ENCODE assay signal across 35 cellular contexts in genomic region chr7:21051865-21052264, GRCh38.
DNase-seq lines count a peak whose midpoint lies in the region; ATAC-seq and TF ChIP-seq lines count a peak whose summit lies in the region.
"Had no signal": no experiment of that assay in that cellular context is flagged by ENCODE, and none has a peak within 500 bp of the region (broad histone marks: within the 10 kb centered on the region; RNA-seq: fewer than 3 reads in every experiment).

No MANE protein-coding gene starts in this region.

- H3K4me3 ChIP-seq in PC-3 (ENCODE audit: low read length) (no peak overlapping the region), RWPE2 (ENCODE audit: severe bottlenecking) (no peak overlapping the region), mucosa of descending colon (no peak overlapping the region)
- H3K4me3 ChIP-seq: A549; BLaER1; BLaER1 treated with 17β-estradiol and CSF1 and Interleukin-3, amounts not matched to agents 10 nM and 100 nM had no signal

- H3K4me1 ChIP-seq in PC-3 (ENCODE audit: insufficient read depth, low read length), result no peaks in the 10 kb centered on the region
- no peaks in the 10 kb centered on the region for H3K4me1 ChIP-seq in RWPE2 (ENCODE audit: insufficient read depth, poor library complexity, severe bottlenecking)
- no peaks in the 10 kb centered on the region for H3K4me1 ChIP-seq in mucosa of descending colon (ENCODE audit: low read depth)
- H3K4me1 ChIP-seq: A549; BE2C; BLaER1; BLaER1 treated with 17β-estradiol and CSF1 and Interleukin-3, amounts not matched to agents 10 nM and 100 nM; Caco-2 had no signal

- ATAC-seq in PC-3 (no peak), RWPE2 (ENCODE audit: low read depth) (no peak), left colon (peak; percentile 86), mucosa of descending colon (peak; percentile 75), GM21576 (IDR thresholded peaks at IDR 0.05; ENCODE audit: unreplicated experiment) (no peak), left lobe of liver (no peak)
- ATAC-seq: A549; CD8-positive, alpha-beta T cell had no signal

- H3K9me3 ChIP-seq in PC-3 (ENCODE audit: low read length) (no peaks in the 10 kb centered on the region), RWPE2 (ENCODE audit: severe bottlenecking) (no peaks in the 10 kb centered on the region), mucosa of descending colon (no peaks in the 10 kb centered on the region)
- H3K9me3 ChIP-seq: A549; BE2C; BLaER1; BLaER1 treated with 17β-estradiol and CSF1 and Interleukin-3, amounts not matched to agents 10 nM and 100 nM had no signal

- peaks cover 2% of the 10 kb centered on the region; the same call in 1 of the 2 replicates for H3K27me3 ChIP-seq in PC-3 (ENCODE audit: low read length)
- H3K27me3 ChIP-seq in RWPE2 (ENCODE audit: insufficient read depth, poor library complexity, severe bottlenecking), result no peaks in the 10 kb centered on the region
- H3K27me3 ChIP-seq: BE2C; BLaER1; BLaER1 treated with 17β-estradiol and CSF1 and Interleukin-3, amounts not matched to agents 10 nM and 100 nM had no signal

- no peaks in the 10 kb centered on the region for H3K4me1 Mint-ChIP-seq in nephron progenitor cell
- H3K4me1 Mint-ChIP-seq: B cell; CD14-positive monocyte; CD4-positive, alpha-beta memory T cell; CD4-positive, CD25-positive, alpha-beta regulatory T cell; CD8-positive, alpha-beta memory T cell had no signal

- H3K27me3 Mint-ChIP-seq in nephron progenitor cell (ENCODE audit: low read depth, poor library complexity), result peaks cover 6% of the 10 kb centered on the region

- H3K4me3 Mint-ChIP-seq in nephron progenitor cell, result no peak overlapping the region
- H3K4me3 Mint-ChIP-seq: B cell; CD14-positive monocyte; CD4-positive, alpha-beta memory T cell; CD4-positive, alpha-beta T cell; CD4-positive, CD25-positive, alpha-beta regulatory T cell; CD8-positive, alpha-beta memory T cell; CD8-positive, alpha-beta T cell had no signal

- BruUV-seq in PC-3 (replicated peaks; lab: Mats Ljungman, UMichigan), result no TSS peak

- TF ChIP-seq CTCF in PC-3 (conservative IDR thresholded peaks at IDR 0.05; ENCODE audit: low read depth, low read length) (no peak), RWPE2 (IDR thresholded peaks at IDR 0.05; ENCODE audit: poor library complexity, severe bottlenecking) (no peak), mucosa of descending colon (IDR thresholded peaks at IDR 0.05) (no peak), nephron progenitor cell (IDR thresholded peaks at IDR 0.05) (no peak)

- no peaks in the 10 kb centered on the region for H3K9me2 ChIP-seq in PC-3 (replicated peaks; ENCODE audit: low read length)

- no peaks in the 10 kb centered on the region for H3F3A ChIP-seq in PC-3 (ENCODE audit: low read length, unreplicated experiment)

- no peak overlapping the region for H3K4me2 ChIP-seq in PC-3 (ENCODE audit: low read length)
- H3K4me2 ChIP-seq: A549; BLaER1; BLaER1 treated with 17β-estradiol and CSF1 and Interleukin-3, amounts not matched to agents 10 nM and 100 nM had no signal

- no peaks in the 10 kb centered on the region for H3K36me3 ChIP-seq in PC-3 (ENCODE audit: low read depth, low read length)
- no peaks in the 10 kb centered on the region for H3K36me3 ChIP-seq in RWPE2 (ENCODE audit: low read depth)
- no peaks in the 10 kb centered on the region for H3K36me3 ChIP-seq in mucosa of descending colon (ENCODE audit: low read depth)
- H3K36me3 ChIP-seq: BE2C; BLaER1; BLaER1 treated with 17β-estradiol and CSF1 and Interleukin-3, amounts not matched to agents 10 nM and 100 nM had no signal

- no peaks in the 10 kb centered on the region for H3K9me3 Mint-ChIP-seq in nephron progenitor cell
- H3K9me3 Mint-ChIP-seq: CD4-positive, alpha-beta memory T cell; CD4-positive, alpha-beta T cell; CD8-positive, alpha-beta memory T cell; CD8-positive, alpha-beta T cell had no signal

- H3K9ac ChIP-seq in PC-3 (ENCODE audit: low read length), result no peak overlapping the region
- H3K9ac ChIP-seq: BLaER1; BLaER1 treated with 17β-estradiol and CSF1 and Interleukin-3, amounts not matched to agents 10 nM and 100 nM had no signal

- POLR2A ChIA-PET in PC-3 (lab: Charles Lee; ENCODE audit: unreplicated experiment), result no interaction called here

- H3K36me3 Mint-ChIP-seq in nephron progenitor cell (ENCODE audit: low read depth), result no peaks in the 10 kb centered on the region
- H3K36me3 Mint-ChIP-seq: CD14-positive monocyte; CD4-positive, alpha-beta memory T cell; CD4-positive, CD25-positive, alpha-beta regulatory T cell; CD8-positive, alpha-beta memory T cell; CD8-positive, alpha-beta T cell had no signal

- intact Hi-C loops in PC-3 (cut with micrococcal nuclease) (no loop called here), left colon (cut with DNase I, micrococcal nuclease) (no loop called here), mucosa of descending colon (cut with DNase I, micrococcal nuclease) (no loop called here)

- no peak overlapping the region for H3K27ac Mint-ChIP-seq in nephron progenitor cell
- H3K27ac Mint-ChIP-seq: B cell; CD14-positive monocyte; CD4-positive, alpha-beta memory T cell; CD4-positive, alpha-beta T cell; CD4-positive, CD25-positive, alpha-beta regulatory T cell; CD8-positive, alpha-beta memory T cell; CD8-positive, alpha-beta T cell had no signal

- DNase-seq in PC-3 (peak; percentile 6), RWPE2 (ENCODE audit: low spot score) (no peak), left colon (no peak), mucosa of descending colon (no peak), nephron progenitor cell (no peak), left lobe of liver (ENCODE audit: low spot score) (no peak)
- no peak for DNase-seq in stimulated activated CD4-positive, alpha-beta T cell treated with anti-CD3 and anti-CD28 coated beads, Interleukin-4, amount 100 ng/mL, for 1 hour
- DNase-seq: 8988T; ACHN; AML-193; BE2C; C1 segment of cervical spinal cord; Caco-2; Calu3; CD4-positive, alpha-beta memory T cell; CD4-positive, alpha-beta T cell; CD4-positive, CD25-positive, alpha-beta regulatory T cell; CD8-positive, alpha-beta memory T cell; CD8-positive, alpha-beta T cell; COR-L47; DMS 273 treated with DMSO at 0.1 percent for 48 hours; DMS153; DMS53; DMS79; DMS79 treated with DMSO at 0.1 percent for 48 hours; DND-41; EL had no signal

- no peak overlapping the region for H2AFZ ChIP-seq in PC-3 (ENCODE audit: low read length)

- no peaks in the 10 kb centered on the region for H4K20me1 ChIP-seq in PC-3 (ENCODE audit: low read length)
- H4K20me1 ChIP-seq: BLaER1; BLaER1 treated with 17β-estradiol and CSF1 and Interleukin-3, amounts not matched to agents 10 nM and 100 nM had no signal

- no peak overlapping the region for H3K27ac ChIP-seq in PC-3 (ENCODE audit: low read length)
- H3K27ac ChIP-seq in RWPE2 (ENCODE audit: poor library complexity, severe bottlenecking), result peak overlapping the region; percentile 21
- H3K27ac ChIP-seq: 22Rv1; A549; BLaER1; BLaER1 treated with 17β-estradiol and CSF1 and Interleukin-3, amounts not matched to agents 10 nM and 100 nM; C4-2B had no signal

- CTCF ChIA-PET in PC-3 (lab: Charles Lee), result no interaction called here

- no peaks in the 10 kb centered on the region for H3K79me2 ChIP-seq in PC-3 (ENCODE audit: low read length)

Comparison
In these comparisons a context has a peak if more than half of its experiments do, and no peak if none do; other contexts are left out.
1. ATAC-seq: peak in left colon (single experiment) and mucosa of descending colon (single experiment); none in PC-3 (single experiment), RWPE2 (single experiment), GM21576 (single experiment) and left lobe of liver (single experiment).